ENCODE assay signal across 1 cellular context in genomic region chr17:28901866-28902818, GRCh38.
TF ChIP-seq lines count a peak whose summit lies in the region.

No MANE protein-coding gene starts in this region.

TF ChIP-seq in HCT116, 20 proteins besides CTCF, POLR2A, EP300 and RAD21 (continued from another document):
- TF ChIP-seq, protein P1, sequence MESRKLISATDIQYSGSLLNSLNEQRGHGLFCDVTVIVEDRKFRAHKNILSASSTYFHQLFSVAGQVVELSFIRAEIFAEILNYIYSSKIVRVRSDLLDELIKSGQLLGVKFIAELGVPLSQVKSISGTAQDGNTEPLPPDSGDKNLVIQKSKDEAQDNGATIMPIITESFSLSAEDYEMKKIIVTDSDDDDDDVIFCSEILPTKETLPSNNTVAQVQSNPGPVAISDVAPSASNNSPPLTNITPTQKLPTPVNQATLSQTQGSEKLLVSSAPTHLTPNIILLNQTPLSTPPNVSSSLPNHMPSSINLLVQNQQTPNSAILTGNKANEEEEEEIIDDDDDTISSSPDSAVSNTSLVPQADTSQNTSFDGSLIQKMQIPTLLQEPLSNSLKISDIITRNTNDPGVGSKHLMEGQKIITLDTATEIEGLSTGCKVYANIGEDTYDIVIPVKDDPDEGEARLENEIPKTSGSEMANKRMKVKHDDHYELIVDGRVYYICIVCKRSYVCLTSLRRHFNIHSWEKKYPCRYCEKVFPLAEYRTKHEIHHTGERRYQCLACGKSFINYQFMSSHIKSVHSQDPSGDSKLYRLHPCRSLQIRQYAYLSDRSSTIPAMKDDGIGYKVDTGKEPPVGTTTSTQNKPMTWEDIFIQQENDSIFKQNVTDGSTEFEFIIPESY (IDR thresholded peaks at IDR 0.05; ENCODE audit: extremely low read depth, insufficient replicate concordance, low read length) = no peak
- no peak for TF ChIP-seq ATF3 (IDR thresholded peaks at IDR 0.05)
